Comparison of ENCODE assay signal across 28 cellular contexts in genomic region chr6:160634706-160635105, GRCh38. TPM values are rescaled to one million over a fixed set of nuclear protein-coding genes. Genes with fewer than 3 reads are reported as not detected.
A peak's percentile ranks its signal among the peaks of the same experiment; 100 is the strongest.
DNase-seq lines count a peak whose midpoint lies in the region; ATAC-seq and TF ChIP-seq lines count a peak whose summit lies in the region.
"Had no signal": no experiment of that assay in that cellular context is flagged by ENCODE, and none has a peak within 500 bp of the region (broad histone marks: within the 10 kb centered on the region; RNA-seq: fewer than 3 reads in every experiment).

No MANE protein-coding gene starts in this region.

- H3K4me1 ChIP-seq in right atrium auricular region (no peaks in the 10 kb centered on the region), upper lobe of right lung (no peaks in the 10 kb centered on the region), esophagus squamous epithelium (no peaks in the 10 kb centered on the region)
- H3K4me1 ChIP-seq: adrenal gland, Peyer's patch, prostate gland, SJCRH30, tibial nerve had no signal

- intact Hi-C loops in left ventricle myocardium superior (cut with micrococcal nuclease): no loop called here
- intact Hi-C loops in upper lobe of right lung (cut with DNase I): no loop called here
- intact Hi-C loops in esophagus squamous epithelium (cut with DNase I): no loop called here

- no peak for TF ChIP-seq CTCF in right atrium auricular region (IDR thresholded peaks at IDR 0.05)
- TF ChIP-seq CTCF in upper lobe of right lung (IDR thresholded peaks at IDR 0.05): no peak
- TF ChIP-seq CTCF in esophagus squamous epithelium (IDR thresholded peaks at IDR 0.05): no peak

- ATAC-seq in left ventricle myocardium superior (no peak), upper lobe of right lung (peak; percentile 26), HG02852 (IDR thresholded peaks at IDR 0.05; ENCODE audit: unreplicated experiment) (no peak)
- ATAC-seq: activated CD8-positive, alpha-beta T cell treated with anti-CD3 and anti-CD28 coated beads for 36 hours; left colon had no signal

- no peak overlapping the region for H3K27ac ChIP-seq in right atrium auricular region
- no peak overlapping the region for H3K27ac ChIP-seq in upper lobe of right lung
- H3K27ac ChIP-seq in esophagus squamous epithelium: no peak overlapping the region
- H3K27ac ChIP-seq: adrenal gland, C4-2B, neutrophil, Peyer's patch, prostate gland, SJCRH30, skin epidermis, tibial nerve had no signal

- H3K4me3 ChIP-seq in right atrium auricular region (no peak overlapping the region), upper lobe of right lung (no peak overlapping the region), esophagus squamous epithelium (no peak overlapping the region)
- H3K4me3 ChIP-seq: adrenal gland, Peyer's patch, prostate gland, SJCRH30, skin epidermis, tibial nerve had no signal

- H3K9me3 ChIP-seq in right atrium auricular region (no peaks in the 10 kb centered on the region), upper lobe of right lung (no peaks in the 10 kb centered on the region), esophagus squamous epithelium (peaks cover 0 to 4% (median 0%) of the 10 kb centered on the region in 3 donors)
- H3K9me3 ChIP-seq: adrenal gland, neutrophil, Peyer's patch, prostate gland, SJCRH30, tibial nerve had no signal

- H3K36me3 ChIP-seq in right atrium auricular region (no peaks in the 10 kb centered on the region), upper lobe of right lung (no peaks in the 10 kb centered on the region), esophagus squamous epithelium (no peaks in the 10 kb centered on the region)
- H3K36me3 ChIP-seq: adrenal gland, neutrophil, Peyer's patch, prostate gland, SJCRH30, tibial nerve had no signal

- no peak for TF ChIP-seq POLR2A in esophagus squamous epithelium (IDR thresholded peaks at IDR 0.05)

- 90 to 91% methylated on average over 5 to 8 of the region's 10 CpGs for WGBS in esophagus squamous epithelium, 2 donors

- DNase-seq in left ventricle myocardium superior: peak; percentile 27
- no peak for DNase-seq in right atrium auricular region (ENCODE audit: low spot score)
- DNase-seq in T-helper 1 cell: peak in 3 of 5 donors; percentile 18 to 29 (median 27)
- peak; percentile 39 for DNase-seq in iPS-NIHi11 (ENCODE audit: low spot score)
- peak; percentile 67 for DNase-seq in upper lobe of right lung
- DNase-seq in esophagus squamous epithelium (lab: John Stamatoyannopoulos, UW): no peak
- DNase-seq: activated CD8-positive, alpha-beta T cell treated with anti-CD3 and anti-CD28 coated beads for 36 hours; activated naive CD4-positive, alpha-beta T cell; DMS79 treated with DMSO at 0.1 percent for 48 hours; GF-D8; KG1; left colon; mesendoderm; NCI-H1417; NCI-H2081; NCI-H2227 treated with DMSO at 0.1 percent for 48 hours; NCI-H69; SJCRH30 had no signal

- H3K27me3 ChIP-seq in right atrium auricular region: no peaks in the 10 kb centered on the region
- no peaks in the 10 kb centered on the region for H3K27me3 ChIP-seq in upper lobe of right lung
- H3K27me3 ChIP-seq in esophagus squamous epithelium: no peaks in the 10 kb centered on the region
- H3K27me3 ChIP-seq: adrenal gland, neutrophil, Peyer's patch, tibial nerve had no signal

RNA-seq across cellular contexts. Expression of gene LPA, which starts 29.4 kb away (rescaled TPM):
- total RNA-seq in left ventricle myocardium superior (not detected), right atrium auricular region (not detected), upper lobe of right lung (not detected), esophagus squamous epithelium (1 to 10 TPM in 1 of 4 donors, under 1 TPM in 3; 0.22 to 1.2 (median 0.70) TPM)
- total RNA-seq: activated CD8-positive, alpha-beta T cell treated with anti-CD3 and anti-CD28 coated beads for 36 hours; fibroblast of villous mesenchyme; left colon; myocyte; SJCRH30 had no signal

Comparison
In these comparisons a context has a peak if more than half of its experiments do, and no peak if none do; other contexts are left out.
1. DNase-seq: peak in left ventricle myocardium superior (single experiment), T-helper 1 cell (3 of 5), iPS-NIHi11 (single experiment) and upper lobe of right lung (single experiment); none in right atrium auricular region (single experiment) and esophagus squamous epithelium (single experiment).